8 cellular contexts compared by ENCODE assay signal in the genomic region with DNA sequence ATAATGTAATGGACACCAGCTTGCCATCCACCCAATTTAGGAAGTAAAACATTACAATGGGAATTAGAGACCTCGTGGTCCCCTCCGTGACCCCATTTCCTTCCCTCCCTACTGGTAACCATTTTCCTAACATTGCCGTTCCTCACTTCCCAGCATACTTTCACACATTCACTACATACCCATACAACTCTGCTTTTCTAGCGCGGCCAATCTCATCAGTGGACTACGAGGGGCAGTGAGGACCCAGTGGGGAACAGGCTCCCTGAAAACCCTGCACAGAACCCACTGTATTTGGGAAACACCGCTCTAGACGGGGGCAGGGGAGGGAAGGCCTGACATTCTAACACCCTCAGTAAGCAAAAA. TPM values are rescaled to one million over a fixed set of nuclear protein-coding genes. Genes with fewer than 3 reads are reported as not detected.
DNase-seq lines count a peak whose midpoint lies in the region; TF ChIP-seq lines count a peak whose summit lies in the region.

No MANE protein-coding gene starts in this region.

- CTCF ChIA-PET in activated naive CD4-positive, alpha-beta T cell treated with anti-CD3 and anti-CD28 coated beads, Interleukin-2, amount 10 ng/mL, durations not matched to agents 7 days and 5 days (lab: Charles Lee) = interaction anchor here (0.9 to 7.3 kb wide), 4 partner anchors 29 to 129 kb away, joined by 3 to 71 read pairs (median 22); no protein-coding TSS in a partner anchor

- peaks cover 14% of the 10 kb centered on the region for H3K27me3 Mint-ChIP-seq in activated naive CD4-positive, alpha-beta T cell treated with anti-CD3 and anti-CD28 coated beads, Interleukin-2, amount 10 ng/mL, durations not matched to agents 7 days and 5 days
- H3K27me3 Mint-ChIP-seq in brain = peaks cover 8% of the 10 kb centered on the region

- TF ChIP-seq EP300 in tibial nerve (IDR thresholded peaks at IDR 0.05) = no peak

- H3K9me3 Mint-ChIP-seq in activated naive CD4-positive, alpha-beta T cell treated with anti-CD3 and anti-CD28 coated beads, Interleukin-2, amount 10 ng/mL, durations not matched to agents 7 days and 5 days = no peaks in the 10 kb centered on the region
- peaks cover 4 to 18% (median 13%) of the 10 kb centered on the region in 5 experiments for H3K9me3 Mint-ChIP-seq in brain

- peaks cover 47% of the 10 kb centered on the region for H3K4me1 Mint-ChIP-seq in activated naive CD4-positive, alpha-beta T cell treated with anti-CD3 and anti-CD28 coated beads, Interleukin-2, amount 10 ng/mL, durations not matched to agents 7 days and 5 days
- H3K4me1 Mint-ChIP-seq in brain = peaks cover 23% of the 10 kb centered on the region

- H3K27me3 ChIP-seq in HUES64 (ENCODE audit: insufficient read depth, low read length) (no peaks in the 10 kb centered on the region), liver (ENCODE audit: control insufficient read depth in 4 of 4, insufficient read depth in 4 of 4, low read length in 3 of 4) (no peaks in the 10 kb centered on the region), tibial nerve (no peaks in the 10 kb centered on the region)

- H3K9me3 ChIP-seq in HUES64 (ENCODE audit: insufficient read depth, low read depth, low read length) = no peaks in the 10 kb centered on the region
- H3K9me3 ChIP-seq in liver (ENCODE audit: control insufficient read depth in 4 of 4, low read length in 3 of 4) = no peaks in the 10 kb centered on the region
- H3K9me3 ChIP-seq in tibial nerve = peaks cover 0 to 11% (median 0%) of the 10 kb centered on the region in 4 donors

- H3K4me3 Mint-ChIP-seq in activated naive CD4-positive, alpha-beta T cell treated with anti-CD3 and anti-CD28 coated beads, Interleukin-2, amount 10 ng/mL, durations not matched to agents 7 days and 5 days = peak overlapping the region; percentile 82
- H3K4me3 Mint-ChIP-seq in brain = peak overlapping the region; percentile 72 to 84 (median 81)

- peak overlapping the region; percentile 96 for H3K27ac Mint-ChIP-seq in activated naive CD4-positive, alpha-beta T cell treated with anti-CD3 and anti-CD28 coated beads, Interleukin-2, amount 10 ng/mL, durations not matched to agents 7 days and 5 days
- H3K27ac Mint-ChIP-seq in brain = peak overlapping the region in 4 of 5 experiments; percentile 7 to 80 (median 58)

- no peak for TF ChIP-seq RAD21 in liver (IDR thresholded peaks at IDR 0.05)

- H3K36me3 Mint-ChIP-seq in activated naive CD4-positive, alpha-beta T cell treated with anti-CD3 and anti-CD28 coated beads, Interleukin-2, amount 10 ng/mL, durations not matched to agents 7 days and 5 days = peaks cover 24% of the 10 kb centered on the region
- peaks cover 7% of the 10 kb centered on the region for H3K36me3 Mint-ChIP-seq in brain

- no peak for TF ChIP-seq POLR2A in tibial nerve (IDR thresholded peaks at IDR 0.05)

- no peak overlapping the region for H3K27ac ChIP-seq in HUES64 (ENCODE audit: low read depth, low read length)
- peak overlapping the region; percentile 93 to 99 for H3K27ac ChIP-seq in liver (ENCODE audit: low read depth in 1 of 2, low read length in 2 of 2)
- peak overlapping the region; percentile 60 to 89 (median 79) for H3K27ac ChIP-seq in tibial nerve

- TF ChIP-seq CTCF in brain (conservative IDR thresholded peaks at IDR 0.05) (no peak), liver (IDR thresholded peaks at IDR 0.05; ENCODE audit: low read depth, low read length, missing input control) (no peak), tibial nerve (IDR thresholded peaks at IDR 0.05) (no peak)

- 21% methylated on average over 8 of the region's 8 CpGs for WGBS in HUES64
- WGBS in liver = 29% methylated on average over 8 of the region's 8 CpGs
- WGBS in tibial nerve, 2 donors = 4 to 7% methylated on average over 8 of the region's 8 CpGs

- peak overlapping the region; percentile 89 for H3K4me3 ChIP-seq in HUES64 (ENCODE audit: low read length)
- H3K4me3 ChIP-seq in liver (ENCODE audit: low read depth in 1 of 3, low read length in 3 of 3) = peak overlapping the region; percentile 79 to 85 (median 83)
- H3K4me3 ChIP-seq in tibial nerve = peak overlapping the region; percentile 45 to 87 (median 61)

- no peak for DNase-seq in activated naive CD4-positive, alpha-beta T cell treated with anti-CD3 and anti-CD28 coated beads, Interleukin-2, amount 10 ng/mL, durations not matched to agents 7 days and 5 days
- DNase-seq in activated naive CD4-positive, alpha-beta T cell treated with Interleukin-2 at 50 U/mL for 16 hours = no peak
- DNase-seq in tibial nerve (ENCODE audit: low spot score in 2 of 2) (no peak), NAMALWA (ENCODE audit: low spot score) (no peak)
- DNase-seq in activated CD4-positive, alpha-beta T cell treated with anti-CD3 and anti-CD28 coated beads, Interleukin-2, amount 50 U/mL, for 4 hours = no peak

- H3K36me3 ChIP-seq in HUES64 (ENCODE audit: insufficient read depth, low read length) (peaks cover 9% of the 10 kb centered on the region), liver (ENCODE audit: control insufficient read depth in 4 of 4, insufficient read depth in 3 of 4, low read depth in 1 of 4, low read length in 3 of 4) (peaks cover 0 to 6% (median 5%) of the 10 kb centered on the region in 4 donors), tibial nerve (peaks cover 0 to 11% (median 0%) of the 10 kb centered on the region in 3 donors)

- H3K9ac ChIP-seq in HUES64 (ENCODE audit: low read depth, low read length) = peak overlapping the region; percentile 88
- peak overlapping the region; percentile 75 to 96 for H3K9ac ChIP-seq in liver (ENCODE audit: low read depth in 1 of 2, low read length in 2 of 2)

- H3K4me1 ChIP-seq in HUES64 (ENCODE audit: insufficient read depth, low read length) (0 out of 2 replicates have a peak, but pooled peaks cover 3% of the 10 kb centered on the region), liver (ENCODE audit: control insufficient read depth in 4 of 4, insufficient read depth in 4 of 4, low read length in 3 of 4) (peaks cover 0 to 13% (median 4%) of the 10 kb centered on the region in 4 donors), tibial nerve (peaks cover 0 to 19% (median 6%) of the 10 kb centered on the region in 4 donors)

TF ChIP-seq in liver, 16 proteins besides CTCF, POLR2A, EP300 and RAD21 (continues in another document):
- TF ChIP-seq HNF4A (conservative IDR thresholded peaks at IDR 0.05) (no peak), TAF1 (conservative IDR thresholded peaks at IDR 0.05) (no peak), RXRA (IDR thresholded peaks at IDR 0.05) (no peak), FOXA2 (IDR thresholded peaks at IDR 0.05) (no peak), ATF3 (IDR thresholded peaks at IDR 0.05) (no peak), GABPA (IDR thresholded peaks at IDR 0.05 in 1 of 2, conservative IDR thresholded peaks at IDR 0.05 in 1 of 2) (no peak), NR2F2 (IDR thresholded peaks at IDR 0.05) (no peak)
- TF ChIP-seq, protein P1, sequence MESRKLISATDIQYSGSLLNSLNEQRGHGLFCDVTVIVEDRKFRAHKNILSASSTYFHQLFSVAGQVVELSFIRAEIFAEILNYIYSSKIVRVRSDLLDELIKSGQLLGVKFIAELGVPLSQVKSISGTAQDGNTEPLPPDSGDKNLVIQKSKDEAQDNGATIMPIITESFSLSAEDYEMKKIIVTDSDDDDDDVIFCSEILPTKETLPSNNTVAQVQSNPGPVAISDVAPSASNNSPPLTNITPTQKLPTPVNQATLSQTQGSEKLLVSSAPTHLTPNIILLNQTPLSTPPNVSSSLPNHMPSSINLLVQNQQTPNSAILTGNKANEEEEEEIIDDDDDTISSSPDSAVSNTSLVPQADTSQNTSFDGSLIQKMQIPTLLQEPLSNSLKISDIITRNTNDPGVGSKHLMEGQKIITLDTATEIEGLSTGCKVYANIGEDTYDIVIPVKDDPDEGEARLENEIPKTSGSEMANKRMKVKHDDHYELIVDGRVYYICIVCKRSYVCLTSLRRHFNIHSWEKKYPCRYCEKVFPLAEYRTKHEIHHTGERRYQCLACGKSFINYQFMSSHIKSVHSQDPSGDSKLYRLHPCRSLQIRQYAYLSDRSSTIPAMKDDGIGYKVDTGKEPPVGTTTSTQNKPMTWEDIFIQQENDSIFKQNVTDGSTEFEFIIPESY (IDR thresholded peaks at IDR 0.05) = no peak
- TF ChIP-seq, protein P2, sequence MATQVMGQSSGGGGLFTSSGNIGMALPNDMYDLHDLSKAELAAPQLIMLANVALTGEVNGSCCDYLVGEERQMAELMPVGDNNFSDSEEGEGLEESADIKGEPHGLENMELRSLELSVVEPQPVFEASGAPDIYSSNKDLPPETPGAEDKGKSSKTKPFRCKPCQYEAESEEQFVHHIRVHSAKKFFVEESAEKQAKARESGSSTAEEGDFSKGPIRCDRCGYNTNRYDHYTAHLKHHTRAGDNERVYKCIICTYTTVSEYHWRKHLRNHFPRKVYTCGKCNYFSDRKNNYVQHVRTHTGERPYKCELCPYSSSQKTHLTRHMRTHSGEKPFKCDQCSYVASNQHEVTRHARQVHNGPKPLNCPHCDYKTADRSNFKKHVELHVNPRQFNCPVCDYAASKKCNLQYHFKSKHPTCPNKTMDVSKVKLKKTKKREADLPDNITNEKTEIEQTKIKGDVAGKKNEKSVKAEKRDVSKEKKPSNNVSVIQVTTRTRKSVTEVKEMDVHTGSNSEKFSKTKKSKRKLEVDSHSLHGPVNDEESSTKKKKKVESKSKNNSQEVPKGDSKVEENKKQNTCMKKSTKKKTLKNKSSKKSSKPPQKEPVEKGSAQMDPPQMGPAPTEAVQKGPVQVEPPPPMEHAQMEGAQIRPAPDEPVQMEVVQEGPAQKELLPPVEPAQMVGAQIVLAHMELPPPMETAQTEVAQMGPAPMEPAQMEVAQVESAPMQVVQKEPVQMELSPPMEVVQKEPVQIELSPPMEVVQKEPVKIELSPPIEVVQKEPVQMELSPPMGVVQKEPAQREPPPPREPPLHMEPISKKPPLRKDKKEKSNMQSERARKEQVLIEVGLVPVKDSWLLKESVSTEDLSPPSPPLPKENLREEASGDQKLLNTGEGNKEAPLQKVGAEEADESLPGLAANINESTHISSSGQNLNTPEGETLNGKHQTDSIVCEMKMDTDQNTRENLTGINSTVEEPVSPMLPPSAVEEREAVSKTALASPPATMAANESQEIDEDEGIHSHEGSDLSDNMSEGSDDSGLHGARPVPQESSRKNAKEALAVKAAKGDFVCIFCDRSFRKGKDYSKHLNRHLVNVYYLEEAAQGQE (IDR thresholded peaks at IDR 0.05) = no peak

RNA-seq across cellular contexts. Expression of gene ENOSF1, which starts 1.1 kb away (rescaled TPM):
- polyA plus RNA-seq in HUES64 (2013, experiment 1 of 2) = 23.1 TPM
- polyA plus RNA-seq in HUES64 (2013, experiment 2 of 2) = 27.4 TPM
- polyA plus RNA-seq in brain (ENCODE audit: insufficient read depth, low read depth, low replicate concordance) = 5.2 TPM
- total RNA-seq in liver = 10 to 100 TPM; 34.0 to 96.1 TPM
- polyA plus RNA-seq in liver = 10 to 100 TPM; 45.9 to 61.4 TPM
- total RNA-seq in tibial nerve = 10 to 100 TPM; 37.0 to 86.9 (median 47.3) TPM

RNA-seq across cellular contexts. Expression of gene TYMS, which starts 53.9 kb away (rescaled TPM):
- 185 TPM for polyA plus RNA-seq in HUES64 (2013, experiment 1 of 2)
- polyA plus RNA-seq in HUES64 (2013, experiment 2 of 2) = 175 TPM
- polyA plus RNA-seq in brain (ENCODE audit: insufficient read depth, low read depth, low replicate concordance) (94.9 TPM), liver (1 to 10 TPM; 1.7 to 9.0 TPM)
- total RNA-seq in liver (10 to 100 TPM in 1 of 2 donors, under 1 TPM in 1; 0.25 to 77.4 TPM), tibial nerve (1 to 10 TPM in 1 of 4 donors, under 1 TPM in 2, not detected in 1; 0.84 to 4.2 (median 0.90) TPM)
